In genomic region chr9:127976498-127976897, GRCh38 we compare ENCODE assay signal across 9 cellular contexts. TPM values are rescaled to one million over a fixed set of nuclear protein-coding genes. Genes with fewer than 3 reads are reported as not detected.
A peak's percentile ranks its signal among the peaks of the same experiment; 100 is the strongest.
DNase-seq lines count a peak whose midpoint lies in the region; ATAC-seq and TF ChIP-seq lines count a peak whose summit lies in the region.
"Had no signal": no experiment of that assay in that cellular context is flagged by ENCODE, and none has a peak within 500 bp of the region (broad histone marks: within the 10 kb centered on the region; RNA-seq: fewer than 3 reads in every experiment).

No MANE protein-coding gene starts in this region.

- BruUV-seq in Caco-2 (replicated peaks; lab: Mats Ljungman, UMichigan): no TSS peak

- H3K36me3 ChIP-seq in Caco-2 (ENCODE audit: control insufficient read depth, insufficient read depth, low read length): no peaks in the 10 kb centered on the region; the same call in 1 of the 2 replicates
- peaks cover 0 to 75% (median 11%) of the 10 kb centered on the region in 3 experiments for H3K36me3 ChIP-seq in naive thymus-derived CD4-positive, alpha-beta T cell (ENCODE audit: control insufficient read depth in 2 of 3, insufficient read depth in 3 of 3, low read length in 3 of 3)

- no peak for TF ChIP-seq CTCF in Caco-2 (IDR thresholded peaks at IDR 0.05; ENCODE audit: insufficient read depth in 1 of 2, low read depth in 1 of 2, low read length in 1 of 2, severe bottlenecking in 1 of 2, unreplicated experiment in 1 of 2)

- H3K27ac ChIP-seq in naive thymus-derived CD4-positive, alpha-beta T cell (ENCODE audit: low read depth, low read length): peak overlapping the region; percentile 84

- H3K4me1 ChIP-seq in Caco-2: peaks cover 38% of the 10 kb centered on the region
- H3K4me1 ChIP-seq in naive thymus-derived CD4-positive, alpha-beta T cell (ENCODE audit: control insufficient read depth in 2 of 2, insufficient read depth in 2 of 2, low read length in 2 of 2): peaks cover 22 to 64% of the 10 kb centered on the region in 2 donors

- H3K4me1 Mint-ChIP-seq in Caco-2 (ENCODE audit: low read depth, unreplicated experiment): peaks cover 28% of the 10 kb centered on the region
- H3K4me1 Mint-ChIP-seq in activated naive CD8-positive, alpha-beta T cell treated with anti-CD3 and anti-CD28 coated beads for 36 hours: peaks cover 59% of the 10 kb centered on the region
- H3K4me1 Mint-ChIP-seq in naive thymus-derived CD4-positive, alpha-beta T cell: peaks cover 38 to 64% (median 42%) of the 10 kb centered on the region in 7 donors

- POLR2A ChIA-PET in Caco-2 (lab: Charles Lee): no interaction called here
- POLR2A ChIA-PET in naive thymus-derived CD4-positive, alpha-beta T cell (lab: Charles Lee): interaction anchor here (0.7 to 61.3 kb wide), 5 partner anchors 8 to 122 kb away, joined by 3 to 1719 read pairs (median 1511); partner anchors contain the start of genes DPM2, EEIG1 and SLC25A25

- H3K27me3 Mint-ChIP-seq in Caco-2 (ENCODE audit: insufficient read depth, unreplicated experiment): no peaks in the 10 kb centered on the region
- H3K27me3 Mint-ChIP-seq in activated naive CD8-positive, alpha-beta T cell treated with anti-CD3 and anti-CD28 coated beads for 36 hours: no peaks in the 10 kb centered on the region
- no peaks in the 10 kb centered on the region for H3K27me3 Mint-ChIP-seq in naive thymus-derived CD4-positive, alpha-beta T cell

- H3K4me3 ChIP-seq in Caco-2 (ENCODE audit: low read depth, low read length): no peak overlapping the region
- peak overlapping the region; percentile 93 for H3K4me3 ChIP-seq in naive thymus-derived CD4-positive, alpha-beta T cell (ENCODE audit: low read length)

- no peaks in the 10 kb centered on the region for H3K9me3 ChIP-seq in Caco-2
- H3K9me3 ChIP-seq in naive thymus-derived CD4-positive, alpha-beta T cell (ENCODE audit: control insufficient read depth in 2 of 3, low read length in 3 of 3): no peaks in the 10 kb centered on the region

- no peak for ATAC-seq in naive thymus-derived CD4-positive, alpha-beta T cell
- ATAC-seq in HG03025 (IDR thresholded peaks at IDR 0.05; ENCODE audit: low FRiP score, unreplicated experiment): no peak
- no peak for ATAC-seq in GM21367 (IDR thresholded peaks at IDR 0.05; ENCODE audit: unreplicated experiment)

- CTCF ChIA-PET in Caco-2 (lab: Charles Lee): interaction anchor here (0.9 to 2.3 kb wide), 2 partner anchors 21 to 33 kb away, joined by 3 to 9 read pairs; no protein-coding TSS in a partner anchor
- CTCF ChIA-PET in naive thymus-derived CD4-positive, alpha-beta T cell (lab: Charles Lee): interaction anchor here (0.6 to 16.4 kb wide), 7 partner anchors 15 to 89 kb away, joined by 3 to 262 read pairs (median 4); no protein-coding TSS in a partner anchor

- intact Hi-C loops in Caco-2 (cut with micrococcal nuclease; ENCODE audit: unreplicated experiment): no loop called here
- intact Hi-C loops in naive thymus-derived CD4-positive, alpha-beta T cell (cut with micrococcal nuclease): loop anchor here in 1 of 2 donors (1.0 kb wide), 1 partner anchor 59 kb away; no protein-coding TSS in a partner anchor

- H3K9me3 Mint-ChIP-seq in Caco-2 (ENCODE audit: unreplicated experiment): no peaks in the 10 kb centered on the region
- H3K9me3 Mint-ChIP-seq in activated naive CD8-positive, alpha-beta T cell treated with anti-CD3 and anti-CD28 coated beads for 36 hours: no peaks in the 10 kb centered on the region
- no peaks in the 10 kb centered on the region for H3K9me3 Mint-ChIP-seq in naive thymus-derived CD4-positive, alpha-beta T cell

- H3K27ac Mint-ChIP-seq in Caco-2 (ENCODE audit: unreplicated experiment): peak overlapping the region; percentile 58
- H3K27ac Mint-ChIP-seq in activated naive CD8-positive, alpha-beta T cell treated with anti-CD3 and anti-CD28 coated beads for 36 hours: peak overlapping the region; percentile 95
- peak overlapping the region; percentile 53 to 98 (median 96) for H3K27ac Mint-ChIP-seq in naive thymus-derived CD4-positive, alpha-beta T cell

- no peak for DNase-seq in Caco-2
- peak; percentile 96 for DNase-seq in NCI-H2029 (lab: John Stamatoyannopoulos, UW)
- no peak for DNase-seq in activated naive CD8-positive, alpha-beta T cell treated with anti-CD3 and anti-CD28 coated beads for 36 hours
- DNase-seq in naive thymus-derived CD4-positive, alpha-beta T cell: peak in 8 of 9 donors; percentile 8 to 67 (median 58)
- DNase-seq in SW480 (ENCODE audit: low spot score): no peak
- DNase-seq in AML-193 (lab: John Stamatoyannopoulos, UW): no peak
- DNase-seq: occipital lobe had no signal

- no peak overlapping the region for H3K4me3 Mint-ChIP-seq in Caco-2 (ENCODE audit: unreplicated experiment)
- peak overlapping the region; percentile 96 for H3K4me3 Mint-ChIP-seq in activated naive CD8-positive, alpha-beta T cell treated with anti-CD3 and anti-CD28 coated beads for 36 hours
- H3K4me3 Mint-ChIP-seq in naive thymus-derived CD4-positive, alpha-beta T cell: peak overlapping the region; percentile 89 to 99 (median 96)

- peaks cover 14% of the 10 kb centered on the region for H3K36me3 Mint-ChIP-seq in Caco-2 (ENCODE audit: insufficient read depth, unreplicated experiment)
- peaks cover 30% of the 10 kb centered on the region for H3K36me3 Mint-ChIP-seq in activated naive CD8-positive, alpha-beta T cell treated with anti-CD3 and anti-CD28 coated beads for 36 hours
- peaks cover 9 to 62% (median 49%) of the 10 kb centered on the region in 5 donors for H3K36me3 Mint-ChIP-seq in naive thymus-derived CD4-positive, alpha-beta T cell

- H3K27me3 ChIP-seq in Caco-2 (replicated peaks; ENCODE audit: control insufficient read depth, insufficient read depth, low read length): no peaks in the 10 kb centered on the region
- no peaks in the 10 kb centered on the region for H3K27me3 ChIP-seq in naive thymus-derived CD4-positive, alpha-beta T cell (ENCODE audit: control insufficient read depth in 2 of 2, insufficient read depth in 2 of 2, low read length in 2 of 2)

RNA-seq across cellular contexts. Expression of gene EEIG1, which starts 4.3 kb away (rescaled TPM):
- 44.1 and 47.1 TPM in 2 replicates for total RNA-seq in Caco-2 (2022)
- total RNA-seq in activated naive CD8-positive, alpha-beta T cell treated with anti-CD3 and anti-CD28 coated beads for 36 hours: 10 to 100 TPM; 77.2 to 83.8 TPM
- total RNA-seq in naive thymus-derived CD4-positive, alpha-beta T cell: 100 to 1,000 TPM; 252 to 664 (median 347) TPM
- polyA plus RNA-seq in naive thymus-derived CD4-positive, alpha-beta T cell: 100 to 1,000 TPM; 124 to 297 TPM

RNA-seq across cellular contexts. Expression of gene DPM2, which starts 38.8 kb away (rescaled TPM):
- 38.7 and 39.4 TPM in 2 replicates for total RNA-seq in Caco-2 (2022)
- total RNA-seq in activated naive CD8-positive, alpha-beta T cell treated with anti-CD3 and anti-CD28 coated beads for 36 hours: 10 to 100 TPM; 55.4 to 57.6 TPM
- 10 to 100 TPM; 29.1 to 84.4 (median 56.8) TPM for total RNA-seq in naive thymus-derived CD4-positive, alpha-beta T cell
- polyA plus RNA-seq in naive thymus-derived CD4-positive, alpha-beta T cell: 10 to 100 TPM; 29.3 to 39.5 TPM

RNA-seq across cellular contexts. Expression of gene PIP5KL1, which starts 45.9 kb away (rescaled TPM):
- 2.3 and 3.8 TPM in 2 replicates for total RNA-seq in Caco-2 (2022)
- total RNA-seq in activated naive CD8-positive, alpha-beta T cell treated with anti-CD3 and anti-CD28 coated beads for 36 hours: 1 to 10 TPM; 2.3 to 3.2 TPM
- 1 to 10 TPM; 1.4 to 2.9 (median 2.1) TPM for total RNA-seq in naive thymus-derived CD4-positive, alpha-beta T cell
- under 1 TPM in 1 of 2 donors, not detected in 1; 0.17 TPM for polyA plus RNA-seq in naive thymus-derived CD4-positive, alpha-beta T cell

RNA-seq across cellular contexts. Expression of gene ST6GALNAC4, which starts 59.7 kb away (rescaled TPM):
- total RNA-seq in Caco-2 (2022): 12.1 and 13.2 TPM in 2 replicates
- 10 to 100 TPM; 45.3 to 51.2 TPM for total RNA-seq in activated naive CD8-positive, alpha-beta T cell treated with anti-CD3 and anti-CD28 coated beads for 36 hours
- total RNA-seq in naive thymus-derived CD4-positive, alpha-beta T cell: 10 to 100 TPM; 28.0 to 51.0 (median 36.1) TPM
- polyA plus RNA-seq in naive thymus-derived CD4-positive, alpha-beta T cell: 10 to 100 TPM; 20.0 to 21.7 TPM

Comparison
In these comparisons a context has a peak if more than half of its experiments do, and no peak if none do; other contexts are left out.
1. DNase-seq: peak in NCI-H2029 (single experiment) and naive thymus-derived CD4-positive, alpha-beta T cell (8 of 9); none in Caco-2 (0 of 2), activated naive CD8-positive, alpha-beta T cell treated with anti-CD3 and anti-CD28 coated beads for 36 hours (single experiment), SW480 (single experiment) and AML-193 (0 of 2).
2. Peak in every context shown above with its lines, with median percentiles within 50 percentile points of each other: H3K27ac Mint-ChIP-seq.